Comparison of ENCODE assay signal across 11 cellular contexts in genomic region chr10:95134490-95134889, GRCh38.
"Had no signal": no experiment of that assay in that cellular context is flagged by ENCODE, and none has a peak within 500 bp of the region (broad histone marks: within the 10 kb centered on the region; RNA-seq: fewer than 3 reads in every experiment).

No MANE protein-coding gene starts in this region.

- H3K27me3 ChIP-seq: adrenal gland, ascending aorta, body of pancreas, brain microvascular endothelial cell, breast epithelium, cardiac muscle cell had no signal

- H3K36me3 ChIP-seq: adrenal gland, ascending aorta, brain microvascular endothelial cell, breast epithelium, cardiac muscle cell had no signal

- H3K27ac ChIP-seq: adrenal gland, ascending aorta, body of pancreas, brain microvascular endothelial cell, breast epithelium, cardiac muscle cell had no signal

- H3K4me3 ChIP-seq: adrenal gland, ascending aorta, body of pancreas, breast epithelium, cardiac muscle cell had no signal

- H3K9me3 ChIP-seq: adrenal gland, ascending aorta, body of pancreas, breast epithelium had no signal

- ATAC-seq: activated naive CD4-positive, alpha-beta T cell treated with anti-CD3 and anti-CD28 coated beads, Interleukin-2, amount 50 U/mL, for 72 hours; activated naive CD8-positive, alpha-beta T cell treated with anti-CD3 and anti-CD28 coated beads, Interleukin-2, amount 50 U/mL, for 24 hours; activated T-cell treated with anti-CD3 and anti-CD28 coated beads, Interleukin-2, amount 50 U/mL, for 4 hours; activated T-cell treated with anti-CD3 and anti-CD28 coated beads, Interleukin-2, amount 50 U/mL, for 72 hours; activated T-helper 17 cell treated with anti-CD3 and anti-CD28 coated beads, Interleukin-2, amount 50 U/mL, for 72 hours; body of pancreas had no signal

- H3K4me1 ChIP-seq: adrenal gland, ascending aorta, breast epithelium had no signal
